Comparison of ENCODE assay signal across 8 cellular contexts in genomic region chr9:126516561-126516935, GRCh38.
DNase-seq lines count a peak whose midpoint lies in the region; TF ChIP-seq lines count a peak whose summit lies in the region.
"Had no signal": no experiment of that assay in that cellular context is flagged by ENCODE, and none has a peak within 500 bp of the region (broad histone marks: within the 10 kb centered on the region; RNA-seq: fewer than 3 reads in every experiment).

No MANE protein-coding gene starts in this region.

- peak overlapping the region; percentile 72 for H3K4me3 ChIP-seq in GM23248
- H3K4me3 ChIP-seq in endodermal cell (ENCODE audit: low read length): no peak overlapping the region
- peak overlapping the region; percentile 52 for H3K4me3 ChIP-seq in rectal smooth muscle tissue (ENCODE audit: low read length)

- in situ Hi-C loops in GM23248 (cut with MboI) (no loop called here), ACHN (cut with HindIII; ENCODE audit: low pct_ligation_motif_present, low pct_unique_long_range_greater_than_20kb, low sequenced_read_pairs) (no loop called here)

- H3K27ac ChIP-seq in GM23248 (peak overlapping the region; percentile 71), RWPE1 (peak overlapping the region; percentile 70), endodermal cell (ENCODE audit: low read depth, low read length) (no peak overlapping the region), rectal smooth muscle tissue (ENCODE audit: low read depth, low read length) (peak overlapping the region; percentile 1)

- H3K79me2 ChIP-seq in GM23248 (ENCODE audit: insufficient read depth): no peaks in the 10 kb centered on the region

- H3K4me1 ChIP-seq in GM23248 (ENCODE audit: insufficient read depth) (peaks cover 13% of the 10 kb centered on the region), endodermal cell (ENCODE audit: control insufficient read depth, insufficient read depth, low read length) (peaks cover 40% of the 10 kb centered on the region), rectal smooth muscle tissue (ENCODE audit: control insufficient read depth, insufficient read depth, low read length) (no peaks in the 10 kb centered on the region)

- DNase-seq in GM23248 (no peak), RWPE1 (ENCODE audit: low spot score) (peak; percentile 28), endodermal cell (no peak), GM03348 (ENCODE audit: low spot score) (no peak), cortex of kidney (lab: John Stamatoyannopoulos, UW) (no peak), ACHN (no peak)
- DNase-seq: NCI-H187 treated with DMSO at 0.1 percent for 48 hours had no signal

- no peaks in the 10 kb centered on the region for H3K36me3 ChIP-seq in GM23248 (ENCODE audit: low read depth)
- no peaks in the 10 kb centered on the region for H3K36me3 ChIP-seq in endodermal cell (ENCODE audit: control insufficient read depth, insufficient read depth, low read length)
- no peaks in the 10 kb centered on the region for H3K36me3 ChIP-seq in rectal smooth muscle tissue (ENCODE audit: control insufficient read depth, insufficient read depth, low read length)

- peak overlapping the region; percentile 56 for H3K27ac Mint-ChIP-seq in endodermal cell

- peaks cover 8% of the 10 kb centered on the region for H3K27me3 Mint-ChIP-seq in endodermal cell (ENCODE audit: insufficient read depth)

- H2AFZ ChIP-seq in GM23248: peak overlapping the region; percentile 83

- 0 out of 2 replicates have a peak overlapping the region, but pooled peaks have one; percentile 73 for H3K9ac ChIP-seq in GM23248
- no peak overlapping the region for H3K9ac ChIP-seq in endodermal cell (ENCODE audit: extremely low read depth, low read length, poor library complexity, severe bottlenecking)
- no peak overlapping the region for H3K9ac ChIP-seq in rectal smooth muscle tissue (ENCODE audit: low read length)

- POLR2A ChIA-PET in RWPE1 (lab: Yijun Ruan, JAX; ENCODE audit: low non-redundant PET): no interaction called here

- H4K20me1 ChIP-seq in GM23248 (ENCODE audit: insufficient read depth): no peaks in the 10 kb centered on the region

- no peaks in the 10 kb centered on the region for H3K9me2 ChIP-seq in GM23248 (ENCODE audit: insufficient read depth)

- no peaks in the 10 kb centered on the region for H3K9me3 ChIP-seq in GM23248 (ENCODE audit: low read depth)
- no peaks in the 10 kb centered on the region for H3K9me3 ChIP-seq in endodermal cell (ENCODE audit: control insufficient read depth, low read length)

- H3K9me3 Mint-ChIP-seq in endodermal cell: no peaks in the 10 kb centered on the region

- H3K4me2 ChIP-seq in GM23248 (ENCODE audit: unreplicated experiment): peak overlapping the region; percentile 87

- H3K36me3 Mint-ChIP-seq in endodermal cell (ENCODE audit: low read depth): no peaks in the 10 kb centered on the region

- H3F3A ChIP-seq in GM23248 (ENCODE audit: insufficient read depth): peaks cover 20% of the 10 kb centered on the region

- 42 to 47% methylated on average over 8 of the region's 8 CpGs for WGBS in GM23248 (ENCODE audit: low coverage in 1 of 2, low lambda C conversion rate in 2 of 2, missing lambda C conversion rate in 2 of 2), 2 experiments
- 71 to 78% methylated on average over 4 to 8 of the region's 8 CpGs for WGBS in endodermal cell (ENCODE audit: insufficient coverage in 1 of 2, insufficient read length in 1 of 2), 2 experiments

- H3K27me3 ChIP-seq in GM23248 (replicated peaks; ENCODE audit: insufficient read depth) (peaks cover 9% of the 10 kb centered on the region; the same call in 1 of the 2 replicates), endodermal cell (ENCODE audit: control insufficient read depth, insufficient read depth, low read length, poor library complexity, severe bottlenecking) (no peaks in the 10 kb centered on the region), rectal smooth muscle tissue (ENCODE audit: control insufficient read depth, insufficient read depth, low read length) (peaks cover 39% of the 10 kb centered on the region)

- TF ChIP-seq CTCF in RWPE1 (conservative IDR thresholded peaks at IDR 0.05; ENCODE audit: low read depth) (no peak), endodermal cell (conservative IDR thresholded peaks at IDR 0.05) (no peak)

- no peak overlapping the region for H3K4me3 Mint-ChIP-seq in endodermal cell

- CTCF ChIA-PET in RWPE1 (lab: Yijun Ruan, JAX): interaction anchor here (0.6 to 8.1 kb wide), 4 partner anchors 10 to 42 kb away, joined by 3 to 60 read pairs (median 28); no protein-coding TSS in a partner anchor

- H3K4me1 Mint-ChIP-seq in endodermal cell: peaks cover 62% of the 10 kb centered on the region
